Comparison of ENCODE assay signal across 22 cellular contexts in the genomic region with DNA sequence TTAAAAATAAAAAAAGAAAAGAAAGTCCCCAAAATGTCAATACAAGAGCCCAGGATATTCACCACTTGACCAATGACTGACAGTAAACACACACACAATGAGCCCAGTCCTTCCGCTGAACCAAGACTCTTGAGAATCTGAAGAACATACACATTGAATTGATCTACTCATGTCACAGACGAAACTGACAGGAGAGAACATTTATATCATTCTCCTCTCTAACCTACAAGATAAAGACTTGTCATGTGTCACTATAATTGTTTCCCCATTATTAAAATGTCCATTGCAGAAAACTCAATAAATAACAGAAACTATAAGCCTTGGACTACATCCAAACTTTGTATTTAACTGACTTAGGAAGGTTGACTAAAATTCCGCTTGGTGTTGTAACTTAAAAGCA.
"Had no signal": no experiment of that assay in that cellular context is flagged by ENCODE, and none has a peak within 500 bp of the region (broad histone marks: within the 10 kb centered on the region; RNA-seq: fewer than 3 reads in every experiment).

No MANE protein-coding gene starts in this region.

- H3K4me3 Mint-ChIP-seq: dendritic cell treated with granulocyte-macrophage colony-stimulating factor and Interleukin-4, amounts not matched to agents 40 ng/mL and 50 ng/mL, for 4 days; effector memory CD8-positive, alpha-beta T cell; endodermal cell; mesothelial cell of epicardium had no signal

- H3K9me3 Mint-ChIP-seq: endodermal cell had no signal

- ATAC-seq: effector memory CD8-positive, alpha-beta T cell; gastrocnemius medialis; heart right ventricle; left cardiac atrium; left lung; left ventricle myocardium superior; lower lobe of right lung; mucosa of descending colon had no signal

- DNase-seq: colonic mucosa; cortex of kidney; effector CD8-positive, alpha-beta T cell; effector memory CD8-positive, alpha-beta T cell; endodermal cell; erythroblast; esophagus squamous epithelium; foreskin fibroblast; foreskin melanocyte; gastrocnemius medialis; glutamatergic neuron; head of caudate nucleus; heart right ventricle; hippocampal formation; left cardiac atrium; left lung; left ventricle myocardium superior; lower lobe of right lung; mesenchymal stem cell; mucosa of descending colon had no signal

- H3K27ac Mint-ChIP-seq: dendritic cell treated with granulocyte-macrophage colony-stimulating factor and Interleukin-4, amounts not matched to agents 40 ng/mL and 50 ng/mL, for 4 days; effector memory CD8-positive, alpha-beta T cell; endodermal cell; mesothelial cell of epicardium had no signal
